25 cellular contexts compared by ENCODE assay signal in genomic region chr3:42139740-42140453, GRCh38.
"Had no signal": no experiment of that assay in that cellular context is flagged by ENCODE, and none has a peak within 500 bp of the region (broad histone marks: within the 10 kb centered on the region; RNA-seq: fewer than 3 reads in every experiment).

No MANE protein-coding gene starts in this region.

- H3K9me3 ChIP-seq: breast epithelium had no signal

- H3K4me3 Mint-ChIP-seq: activated CD8-positive, alpha-beta T cell treated with anti-CD3 and anti-CD28 coated beads, Interleukin-2, amount 10 ng/mL, durations not matched to agents 7 days and 5 days; activated naive CD4-positive, alpha-beta T cell treated with anti-CD3 and anti-CD28 coated beads for 36 hours; activated naive CD8-positive, alpha-beta T cell; IgD-negative memory B cell; T-helper 1 cell treated with Interleukin-12 subunit alpha and Interleukin-12 subunit beta and Interleukin-4 antibody, amounts not matched to agents 30 μg/mL and 1 μg/mL, for 36 hours; WTC11 had no signal

- H3K4me3 ChIP-seq: breast epithelium had no signal

- H3K27me3 Mint-ChIP-seq: activated naive CD8-positive, alpha-beta T cell; IgD-negative memory B cell had no signal

- DNase-seq: activated CD4-positive, alpha-beta T cell treated with anti-CD3 and anti-CD28 coated beads for 48 hours; activated CD4-positive, alpha-beta T cell treated with anti-CD3 and anti-CD28 coated beads, Interleukin-2, amount 50 U/mL, for 4 hours; activated CD4-positive, CD25-positive, alpha-beta regulatory T cell treated with anti-CD3 and anti-CD28 coated beads, Interleukin-2, amount 50 U/mL, for 72 hours; activated CD8-positive, alpha-beta memory T cell treated with anti-CD3 and anti-CD28 coated beads, Interleukin-2, amount 50 U/mL, for 48 hours; activated CD8-positive, alpha-beta T cell treated with anti-CD3 and anti-CD28 coated beads, Interleukin-2, amount 10 ng/mL, durations not matched to agents 7 days and 5 days; activated gamma-delta T cell; activated naive CD4-positive, alpha-beta T cell treated with anti-CD3 and anti-CD28 coated beads for 36 hours; activated T-cell treated with anti-CD3 and anti-CD28 coated beads, Interleukin-2, amount 50 U/mL, for 1 hour; central memory CD4-positive, alpha-beta T cell; KG1; NCI-H1048; NCI-H1417; NCI-H1694; NCI-H2029; NCI-H510A treated with DMSO at 0.1 percent for 48 hours; NCI-H69; NK-92 treated with Interleukin-12 subunit alpha and Interleukin-12 subunit beta, amount 100 ng/mL, for 24 hours; PC-3; SHP77 treated with DMSO at 0.1 percent for 48 hours; T-helper 9 cell had no signal

- H3K27ac Mint-ChIP-seq: activated CD8-positive, alpha-beta T cell treated with anti-CD3 and anti-CD28 coated beads, Interleukin-2, amount 10 ng/mL, durations not matched to agents 7 days and 5 days; activated naive CD4-positive, alpha-beta T cell treated with anti-CD3 and anti-CD28 coated beads for 36 hours; activated naive CD8-positive, alpha-beta T cell; T-helper 1 cell treated with Interleukin-12 subunit alpha and Interleukin-12 subunit beta and Interleukin-4 antibody, amounts not matched to agents 30 μg/mL and 1 μg/mL, for 36 hours had no signal

- H3K27me3 ChIP-seq: breast epithelium had no signal

- H3K9me3 Mint-ChIP-seq: activated naive CD4-positive, alpha-beta T cell treated with anti-CD3 and anti-CD28 coated beads for 36 hours; IgD-negative memory B cell; T-helper 1 cell treated with Interleukin-12 subunit alpha and Interleukin-12 subunit beta and Interleukin-4 antibody, amounts not matched to agents 30 μg/mL and 1 μg/mL, for 36 hours; WTC11 had no signal

- H3K36me3 Mint-ChIP-seq: WTC11 had no signal

- H3K27ac ChIP-seq: breast epithelium had no signal

- H3K36me3 ChIP-seq: breast epithelium had no signal

- ATAC-seq: activated CD8-positive, alpha-beta T cell treated with anti-CD3 and anti-CD28 coated beads, Interleukin-2, amount 10 ng/mL, durations not matched to agents 7 days and 5 days; PC-3 had no signal
